Comparison of ENCODE assay signal across 1 cellular context in the genomic region with DNA sequence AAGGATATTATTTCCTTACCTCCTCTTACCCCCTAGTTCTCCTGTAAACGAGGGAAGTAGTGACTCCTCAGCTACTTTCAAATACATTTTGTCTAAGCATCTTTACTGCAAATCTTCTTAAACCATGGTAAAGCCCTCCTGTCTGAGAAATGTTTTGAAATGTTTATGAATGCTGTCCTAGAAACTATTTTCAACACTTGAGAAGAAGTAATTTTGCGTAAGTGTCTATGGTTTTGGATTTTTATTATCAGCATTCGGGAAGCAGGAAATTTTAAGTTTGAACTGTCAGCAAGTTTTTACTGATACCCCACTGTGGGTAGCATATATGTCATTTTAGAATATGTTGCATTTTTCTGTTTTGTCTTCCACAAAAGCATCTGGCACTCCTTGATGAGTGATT.
TF ChIP-seq lines count a peak whose summit lies in the region.

No MANE protein-coding gene starts in this region.

TF ChIP-seq in SK-N-SH, 30 proteins besides CTCF, POLR2A, EP300 and RAD21 (continued from another document):
- TF ChIP-seq, protein P1, sequence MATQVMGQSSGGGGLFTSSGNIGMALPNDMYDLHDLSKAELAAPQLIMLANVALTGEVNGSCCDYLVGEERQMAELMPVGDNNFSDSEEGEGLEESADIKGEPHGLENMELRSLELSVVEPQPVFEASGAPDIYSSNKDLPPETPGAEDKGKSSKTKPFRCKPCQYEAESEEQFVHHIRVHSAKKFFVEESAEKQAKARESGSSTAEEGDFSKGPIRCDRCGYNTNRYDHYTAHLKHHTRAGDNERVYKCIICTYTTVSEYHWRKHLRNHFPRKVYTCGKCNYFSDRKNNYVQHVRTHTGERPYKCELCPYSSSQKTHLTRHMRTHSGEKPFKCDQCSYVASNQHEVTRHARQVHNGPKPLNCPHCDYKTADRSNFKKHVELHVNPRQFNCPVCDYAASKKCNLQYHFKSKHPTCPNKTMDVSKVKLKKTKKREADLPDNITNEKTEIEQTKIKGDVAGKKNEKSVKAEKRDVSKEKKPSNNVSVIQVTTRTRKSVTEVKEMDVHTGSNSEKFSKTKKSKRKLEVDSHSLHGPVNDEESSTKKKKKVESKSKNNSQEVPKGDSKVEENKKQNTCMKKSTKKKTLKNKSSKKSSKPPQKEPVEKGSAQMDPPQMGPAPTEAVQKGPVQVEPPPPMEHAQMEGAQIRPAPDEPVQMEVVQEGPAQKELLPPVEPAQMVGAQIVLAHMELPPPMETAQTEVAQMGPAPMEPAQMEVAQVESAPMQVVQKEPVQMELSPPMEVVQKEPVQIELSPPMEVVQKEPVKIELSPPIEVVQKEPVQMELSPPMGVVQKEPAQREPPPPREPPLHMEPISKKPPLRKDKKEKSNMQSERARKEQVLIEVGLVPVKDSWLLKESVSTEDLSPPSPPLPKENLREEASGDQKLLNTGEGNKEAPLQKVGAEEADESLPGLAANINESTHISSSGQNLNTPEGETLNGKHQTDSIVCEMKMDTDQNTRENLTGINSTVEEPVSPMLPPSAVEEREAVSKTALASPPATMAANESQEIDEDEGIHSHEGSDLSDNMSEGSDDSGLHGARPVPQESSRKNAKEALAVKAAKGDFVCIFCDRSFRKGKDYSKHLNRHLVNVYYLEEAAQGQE (IDR thresholded peaks at IDR 0.05; ENCODE audit: low read depth, low read length) = no peak
- no peak for TF ChIP-seq FOSL2 (IDR thresholded peaks at IDR 0.05; ENCODE audit: borderline replicate concordance, low read depth)
- TF ChIP-seq, protein P2, sequence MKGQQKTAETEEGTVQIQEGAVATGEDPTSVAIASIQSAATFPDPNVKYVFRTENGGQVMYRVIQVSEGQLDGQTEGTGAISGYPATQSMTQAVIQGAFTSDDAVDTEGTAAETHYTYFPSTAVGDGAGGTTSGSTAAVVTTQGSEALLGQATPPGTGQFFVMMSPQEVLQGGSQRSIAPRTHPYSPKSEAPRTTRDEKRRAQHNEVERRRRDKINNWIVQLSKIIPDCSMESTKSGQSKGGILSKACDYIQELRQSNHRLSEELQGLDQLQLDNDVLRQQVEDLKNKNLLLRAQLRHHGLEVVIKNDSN (IDR thresholded peaks at IDR 0.05; ENCODE audit: borderline replicate concordance, low read depth) = no peak
- TF ChIP-seq POLR2AphosphoS5 (IDR thresholded peaks at IDR 0.05; ENCODE audit: low read depth, low read length) = no peak
- no peak for TF ChIP-seq JUND (IDR thresholded peaks at IDR 0.05)
- no peak for TF ChIP-seq MEF2A (IDR thresholded peaks at IDR 0.05; ENCODE audit: borderline replicate concordance, low read depth)
- TF ChIP-seq YY1 (IDR thresholded peaks at IDR 0.05; ENCODE audit: low read depth) = no peak
- TF ChIP-seq RCOR1 (IDR thresholded peaks at IDR 0.05; ENCODE audit: low read length) = no peak
TF ChIP-seq in SK-N-SH: peak in this region for 0.
